ENCODE assay signal across 2 cellular contexts in the genomic region with DNA sequence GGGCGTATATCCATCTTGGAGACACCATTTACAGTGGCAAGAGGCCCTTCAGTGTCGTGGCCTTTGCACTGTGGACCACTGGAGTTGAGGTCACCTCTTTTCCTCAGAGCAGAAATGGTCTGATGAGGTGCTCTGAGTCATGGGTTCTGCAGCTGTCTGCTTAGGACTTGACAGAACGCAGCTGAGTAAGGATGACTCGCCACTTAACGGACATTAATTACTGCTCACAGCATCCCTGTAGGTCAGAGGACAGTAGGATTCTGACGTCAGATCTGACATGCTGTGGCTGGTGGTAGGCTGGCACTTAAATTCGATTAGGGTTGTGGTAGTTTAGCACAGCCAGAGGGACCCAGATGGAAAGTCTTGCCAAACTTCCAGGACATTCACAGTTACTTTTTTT.
TF ChIP-seq lines count a peak whose summit lies in the region.

No MANE protein-coding gene starts in this region.

TF ChIP-seq in GM12878, 131 proteins besides CTCF, POLR2A, EP300 and RAD21 (continued from another document and continues in another):
- TF ChIP-seq, protein P1, sequence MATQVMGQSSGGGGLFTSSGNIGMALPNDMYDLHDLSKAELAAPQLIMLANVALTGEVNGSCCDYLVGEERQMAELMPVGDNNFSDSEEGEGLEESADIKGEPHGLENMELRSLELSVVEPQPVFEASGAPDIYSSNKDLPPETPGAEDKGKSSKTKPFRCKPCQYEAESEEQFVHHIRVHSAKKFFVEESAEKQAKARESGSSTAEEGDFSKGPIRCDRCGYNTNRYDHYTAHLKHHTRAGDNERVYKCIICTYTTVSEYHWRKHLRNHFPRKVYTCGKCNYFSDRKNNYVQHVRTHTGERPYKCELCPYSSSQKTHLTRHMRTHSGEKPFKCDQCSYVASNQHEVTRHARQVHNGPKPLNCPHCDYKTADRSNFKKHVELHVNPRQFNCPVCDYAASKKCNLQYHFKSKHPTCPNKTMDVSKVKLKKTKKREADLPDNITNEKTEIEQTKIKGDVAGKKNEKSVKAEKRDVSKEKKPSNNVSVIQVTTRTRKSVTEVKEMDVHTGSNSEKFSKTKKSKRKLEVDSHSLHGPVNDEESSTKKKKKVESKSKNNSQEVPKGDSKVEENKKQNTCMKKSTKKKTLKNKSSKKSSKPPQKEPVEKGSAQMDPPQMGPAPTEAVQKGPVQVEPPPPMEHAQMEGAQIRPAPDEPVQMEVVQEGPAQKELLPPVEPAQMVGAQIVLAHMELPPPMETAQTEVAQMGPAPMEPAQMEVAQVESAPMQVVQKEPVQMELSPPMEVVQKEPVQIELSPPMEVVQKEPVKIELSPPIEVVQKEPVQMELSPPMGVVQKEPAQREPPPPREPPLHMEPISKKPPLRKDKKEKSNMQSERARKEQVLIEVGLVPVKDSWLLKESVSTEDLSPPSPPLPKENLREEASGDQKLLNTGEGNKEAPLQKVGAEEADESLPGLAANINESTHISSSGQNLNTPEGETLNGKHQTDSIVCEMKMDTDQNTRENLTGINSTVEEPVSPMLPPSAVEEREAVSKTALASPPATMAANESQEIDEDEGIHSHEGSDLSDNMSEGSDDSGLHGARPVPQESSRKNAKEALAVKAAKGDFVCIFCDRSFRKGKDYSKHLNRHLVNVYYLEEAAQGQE (IDR thresholded peaks at IDR 0.05; ENCODE audit: low read depth, low read length): no peak
- TF ChIP-seq RBBP5 (conservative IDR thresholded peaks at IDR 0.05) (no peak), ETV6 (conservative IDR thresholded peaks at IDR 0.05 in 1 of 2, IDR thresholded peaks at IDR 0.05 in 1 of 2; ENCODE audit: borderline replicate concordance in 1 of 2, low read depth in 1 of 2) (no peak), FOS (IDR thresholded peaks at IDR 0.05; ENCODE audit: borderline replicate concordance, extremely low read depth, insufficient read length) (no peak), STAT1 (conservative IDR thresholded peaks at IDR 0.05) (no peak), CEBPB (IDR thresholded peaks at IDR 0.05; ENCODE audit: borderline replicate concordance in 1 of 2, low read depth in 2 of 2, low read length in 2 of 2) (no peak), HDAC2 (IDR thresholded peaks at IDR 0.05) (no peak)
- TF ChIP-seq, protein P2, sequence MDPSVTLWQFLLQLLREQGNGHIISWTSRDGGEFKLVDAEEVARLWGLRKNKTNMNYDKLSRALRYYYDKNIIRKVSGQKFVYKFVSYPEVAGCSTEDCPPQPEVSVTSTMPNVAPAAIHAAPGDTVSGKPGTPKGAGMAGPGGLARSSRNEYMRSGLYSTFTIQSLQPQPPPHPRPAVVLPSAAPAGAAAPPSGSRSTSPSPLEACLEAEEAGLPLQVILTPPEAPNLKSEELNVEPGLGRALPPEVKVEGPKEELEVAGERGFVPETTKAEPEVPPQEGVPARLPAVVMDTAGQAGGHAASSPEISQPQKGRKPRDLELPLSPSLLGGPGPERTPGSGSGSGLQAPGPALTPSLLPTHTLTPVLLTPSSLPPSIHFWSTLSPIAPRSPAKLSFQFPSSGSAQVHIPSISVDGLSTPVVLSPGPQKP (IDR thresholded peaks at IDR 0.05; ENCODE audit: low read depth, low read length): no peak
- TF ChIP-seq, protein P3, sequence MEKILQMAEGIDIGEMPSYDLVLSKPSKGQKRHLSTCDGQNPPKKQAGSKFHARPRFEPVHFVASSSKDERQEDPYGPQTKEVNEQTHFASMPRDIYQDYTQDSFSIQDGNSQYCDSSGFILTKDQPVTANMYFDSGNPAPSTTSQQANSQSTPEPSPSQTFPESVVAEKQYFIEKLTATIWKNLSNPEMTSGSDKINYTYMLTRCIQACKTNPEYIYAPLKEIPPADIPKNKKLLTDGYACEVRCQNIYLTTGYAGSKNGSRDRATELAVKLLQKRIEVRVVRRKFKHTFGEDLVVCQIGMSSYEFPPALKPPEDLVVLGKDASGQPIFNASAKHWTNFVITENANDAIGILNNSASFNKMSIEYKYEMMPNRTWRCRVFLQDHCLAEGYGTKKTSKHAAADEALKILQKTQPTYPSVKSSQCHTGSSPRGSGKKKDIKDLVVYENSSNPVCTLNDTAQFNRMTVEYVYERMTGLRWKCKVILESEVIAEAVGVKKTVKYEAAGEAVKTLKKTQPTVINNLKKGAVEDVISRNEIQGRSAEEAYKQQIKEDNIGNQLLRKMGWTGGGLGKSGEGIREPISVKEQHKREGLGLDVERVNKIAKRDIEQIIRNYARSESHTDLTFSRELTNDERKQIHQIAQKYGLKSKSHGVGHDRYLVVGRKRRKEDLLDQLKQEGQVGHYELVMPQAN (conservative IDR thresholded peaks at IDR 0.05): no peak
- TF ChIP-seq, protein P4, sequence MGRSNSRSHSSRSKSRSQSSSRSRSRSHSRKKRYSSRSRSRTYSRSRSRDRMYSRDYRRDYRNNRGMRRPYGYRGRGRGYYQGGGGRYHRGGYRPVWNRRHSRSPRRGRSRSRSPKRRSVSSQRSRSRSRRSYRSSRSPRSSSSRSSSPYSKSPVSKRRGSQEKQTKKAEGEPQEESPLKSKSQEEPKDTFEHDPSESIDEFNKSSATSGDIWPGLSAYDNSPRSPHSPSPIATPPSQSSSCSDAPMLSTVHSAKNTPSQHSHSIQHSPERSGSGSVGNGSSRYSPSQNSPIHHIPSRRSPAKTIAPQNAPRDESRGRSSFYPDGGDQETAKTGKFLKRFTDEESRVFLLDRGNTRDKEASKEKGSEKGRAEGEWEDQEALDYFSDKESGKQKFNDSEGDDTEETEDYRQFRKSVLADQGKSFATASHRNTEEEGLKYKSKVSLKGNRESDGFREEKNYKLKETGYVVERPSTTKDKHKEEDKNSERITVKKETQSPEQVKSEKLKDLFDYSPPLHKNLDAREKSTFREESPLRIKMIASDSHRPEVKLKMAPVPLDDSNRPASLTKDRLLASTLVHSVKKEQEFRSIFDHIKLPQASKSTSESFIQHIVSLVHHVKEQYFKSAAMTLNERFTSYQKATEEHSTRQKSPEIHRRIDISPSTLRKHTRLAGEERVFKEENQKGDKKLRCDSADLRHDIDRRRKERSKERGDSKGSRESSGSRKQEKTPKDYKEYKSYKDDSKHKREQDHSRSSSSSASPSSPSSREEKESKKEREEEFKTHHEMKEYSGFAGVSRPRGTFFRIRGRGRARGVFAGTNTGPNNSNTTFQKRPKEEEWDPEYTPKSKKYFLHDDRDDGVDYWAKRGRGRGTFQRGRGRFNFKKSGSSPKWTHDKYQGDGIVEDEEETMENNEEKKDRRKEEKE (IDR thresholded peaks at IDR 0.05): no peak

TF ChIP-seq in HepG2, 621 proteins besides CTCF, POLR2A, EP300 and RAD21 (continued from another document):
- TF ChIP-seq, protein P5, sequence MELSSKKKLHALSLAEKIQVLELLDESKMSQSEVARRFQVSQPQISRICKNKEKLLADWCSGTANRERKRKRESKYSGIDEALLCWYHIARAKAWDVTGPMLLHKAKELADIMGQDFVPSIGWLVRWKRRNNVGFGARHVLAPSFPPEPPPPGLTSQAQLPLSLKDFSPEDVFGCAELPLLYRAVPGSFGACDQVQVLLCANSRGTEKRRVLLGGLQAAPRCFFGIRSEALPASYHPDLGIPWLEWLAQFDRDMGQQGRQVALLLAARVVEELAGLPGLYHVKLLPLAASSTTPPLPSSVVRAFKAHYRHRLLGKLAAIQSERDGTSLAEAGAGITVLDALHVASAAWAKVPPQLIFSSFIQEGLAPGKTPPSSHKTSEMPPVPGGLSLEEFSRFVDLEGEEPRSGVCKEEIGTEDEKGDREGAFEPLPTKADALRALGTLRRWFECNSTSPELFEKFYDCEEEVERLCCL (CRISPR knock-in tag; IDR thresholded peaks at IDR 0.05; ENCODE audit: borderline replicate concordance): no peak
- no peak for TF ChIP-seq RXRA (CRISPR knock-in tag; IDR thresholded peaks at IDR 0.05)
